9 cellular contexts compared by ENCODE assay signal in genomic region chr15:41494922-41495735, GRCh38. TPM values are rescaled to one million over a fixed set of nuclear protein-coding genes. Genes with fewer than 3 reads are reported as not detected.
A peak's percentile ranks its signal among the peaks of the same experiment; 100 is the strongest.
DNase-seq lines count a peak whose midpoint lies in the region; TF ChIP-seq lines count a peak whose summit lies in the region.
"Had no signal": no experiment of that assay in that cellular context is flagged by ENCODE, and none has a peak within 500 bp of the region (broad histone marks: within the 10 kb centered on the region; RNA-seq: fewer than 3 reads in every experiment).

No MANE protein-coding gene starts in this region.

- H3K9ac ChIP-seq in BLaER1 treated with 17β-estradiol and CSF1 and Interleukin-3, amounts not matched to agents 10 nM and 100 nM, result peak overlapping the region in 9 of 11 experiments; percentile 9 to 90 (median 84); a peak in 13 of 22 replicates

- peak; percentile 28 for DNase-seq in NAMALWA (ENCODE audit: low spot score)
- DNase-seq in coronary artery (ENCODE audit: low spot score), result no peak
- DNase-seq in NCI-H2171 treated with DMSO at 0.1 percent for 48 hours (lab: John Stamatoyannopoulos, UW), result no peak
- DNase-seq in cerebellar cortex (ENCODE audit: low spot score), result no peak
- DNase-seq in amniotic stem cell (lab: John Stamatoyannopoulos, UW), result no peak
- no peak for DNase-seq in HFFc6

- no peak overlapping the region; the same call in 1 of the 2 replicates for H3K4me3 Mint-ChIP-seq in HFFc6

- peaks cover 42 to 91% (median 69%) of the 10 kb centered on the region in 11 experiments for H3K27me3 ChIP-seq in BLaER1 treated with 17β-estradiol and CSF1 and Interleukin-3, amounts not matched to agents 10 nM and 100 nM
- H3K27me3 ChIP-seq in neuron (ENCODE audit: insufficient read depth, low read length), result peaks cover 42% of the 10 kb centered on the region

- peak overlapping the region; percentile 97 to 100 (median 100) for H3K4me2 ChIP-seq in BLaER1 treated with 17β-estradiol and CSF1 and Interleukin-3, amounts not matched to agents 10 nM and 100 nM

- no peaks in the 10 kb centered on the region for H3K9me3 ChIP-seq in BLaER1 treated with 17β-estradiol and CSF1 and Interleukin-3, amounts not matched to agents 10 nM and 100 nM (replicated peaks in 1 of 11)
- H3K9me3 ChIP-seq in neuron (ENCODE audit: low read length), result no peaks in the 10 kb centered on the region

- peaks cover 3% of the 10 kb centered on the region for H3K36me3 Mint-ChIP-seq in HFFc6 (ENCODE audit: low read depth)

- peaks cover 32 to 86% (median 73%) of the 10 kb centered on the region in 10 experiments for H3K4me1 ChIP-seq in BLaER1 treated with 17β-estradiol and CSF1 and Interleukin-3, amounts not matched to agents 10 nM and 100 nM
- peaks cover 23% of the 10 kb centered on the region for H3K4me1 ChIP-seq in neuron (ENCODE audit: insufficient read depth, low read length)

- peaks cover 3 to 61% (median 48%) of the 10 kb centered on the region in 11 experiments; a peak in 20 of 22 replicates for H4K20me1 ChIP-seq in BLaER1 treated with 17β-estradiol and CSF1 and Interleukin-3, amounts not matched to agents 10 nM and 100 nM

- H3K36me3 ChIP-seq in BLaER1 treated with 17β-estradiol and CSF1 and Interleukin-3, amounts not matched to agents 10 nM and 100 nM, result no peaks in the 10 kb centered on the region
- no peaks in the 10 kb centered on the region for H3K36me3 ChIP-seq in neuron (ENCODE audit: insufficient read depth, low read length)

- no peak for TF ChIP-seq CTCF in coronary artery (IDR thresholded peaks at IDR 0.05)
- TF ChIP-seq CTCF in HFFc6 (IDR thresholded peaks at IDR 0.05), result no peak

- H3K4me3 ChIP-seq in BLaER1 treated with 17β-estradiol and CSF1 and Interleukin-3, amounts not matched to agents 10 nM and 100 nM, result peak overlapping the region; percentile 60 to 76 (median 68)
- H3K4me3 ChIP-seq in coronary artery (peak overlapping the region; percentile 78), neuron (ENCODE audit: low read length) (peak overlapping the region; percentile 0)

- no peaks in the 10 kb centered on the region for H3K9me3 Mint-ChIP-seq in HFFc6

- H3K27me3 Mint-ChIP-seq in HFFc6 (ENCODE audit: insufficient read depth), result peaks cover 12% of the 10 kb centered on the region

- peak overlapping the region; percentile 79 for H2AFZ ChIP-seq in neuron (ENCODE audit: low read depth, low read length)

- no peak overlapping the region for H3K27ac Mint-ChIP-seq in HFFc6

- H3K27ac ChIP-seq in BLaER1 treated with 17β-estradiol and CSF1 and Interleukin-3, amounts not matched to agents 10 nM and 100 nM, result no peak overlapping the region
- H3K27ac ChIP-seq in coronary artery, result no peak overlapping the region

- H3K4me1 Mint-ChIP-seq in HFFc6 (ENCODE audit: low read depth), result peaks cover 27% of the 10 kb centered on the region

RNA-seq across cellular contexts. Expression of gene ITPKA, which starts 1.5 kb away (rescaled TPM):
- total RNA-seq in HFFc6 (2021; fragmentation: NEBNext Ultra II Directional; extraction: Animal tissue kit (Norgen Biotek cat#: 25700)), result 1 to 10 TPM; 1.2 to 2.4 (median 2.3) TPM

RNA-seq across cellular contexts. Expression of gene LTK, which starts 18.5 kb away (rescaled TPM):
- total RNA-seq in HFFc6 (2021; fragmentation: NEBNext Ultra II Directional; extraction: Animal tissue kit (Norgen Biotek cat#: 25700)), result 1 to 10 TPM in 4 of 6 experiments, under 1 TPM in 2; 0.19 to 1.8 (median 1.2) TPM
- total RNA-seq: M059J had no signal

RNA-seq across cellular contexts. Expression of gene RPAP1, which starts 48.9 kb away (rescaled TPM):
- total RNA-seq in HFFc6 (2021; fragmentation: NEBNext Ultra II Directional; extraction: Animal tissue kit (Norgen Biotek cat#: 25700)), result 10 to 100 TPM; 27.3 to 39.4 (median 32.2) TPM

Comparison
In these comparisons a context has a peak if more than half of its experiments do, and no peak if none do; other contexts are left out.
1. H3K4me3 ChIP-seq: peak in every context shown above with its lines; median percentile 78 in coronary artery; 68 in BLaER1 treated with 17β-estradiol and CSF1 and Interleukin-3, amounts not matched to agents 10 nM and 100 nM; 0 in neuron.